In the genomic region with DNA sequence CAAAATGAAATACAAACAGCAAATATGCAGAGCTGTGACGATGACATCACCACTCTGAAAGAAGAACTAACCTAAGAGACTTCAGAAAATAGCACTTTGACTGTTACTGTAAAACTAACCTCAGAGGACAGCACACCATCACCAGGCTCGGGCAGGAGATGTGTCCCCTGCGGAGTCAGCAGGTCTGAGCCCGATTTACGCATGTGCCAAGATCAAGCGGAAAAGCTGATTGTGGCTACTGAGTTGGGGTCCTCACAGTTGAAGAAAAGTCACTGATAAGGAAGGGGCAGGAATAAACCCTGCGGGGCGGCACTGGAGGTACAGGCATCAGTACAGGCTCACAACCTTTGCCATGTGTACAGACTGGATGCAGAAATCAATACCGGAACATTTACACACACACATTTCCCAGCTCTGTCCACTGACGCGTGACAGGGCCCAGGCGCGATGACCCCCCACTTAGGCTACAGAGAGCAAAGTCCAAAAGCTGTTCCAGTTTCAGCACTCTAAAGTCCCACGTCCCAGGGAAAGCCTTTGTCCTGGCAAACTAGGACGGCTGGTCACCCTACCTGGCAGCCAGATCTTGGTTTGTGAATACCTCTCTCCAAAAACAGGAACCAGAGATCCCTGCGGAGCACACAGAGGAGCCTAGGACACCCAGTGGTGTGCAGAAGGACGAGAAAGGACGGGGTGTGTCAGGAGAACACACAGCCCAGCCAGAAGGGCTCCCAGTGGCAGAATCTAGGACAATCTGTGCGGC, we compare ENCODE assay signal across 16 cellular contexts. TPM values are rescaled to one million over a fixed set of nuclear protein-coding genes. Genes with fewer than 3 reads are reported as not detected.
DNase-seq lines count a peak whose midpoint lies in the region; ATAC-seq and TF ChIP-seq lines count a peak whose summit lies in the region.
"Had no signal": no experiment of that assay in that cellular context is flagged by ENCODE, and none has a peak within 500 bp of the region (broad histone marks: within the 10 kb centered on the region; RNA-seq: fewer than 3 reads in every experiment).

No MANE protein-coding gene starts in this region.

- H3K27me3 ChIP-seq in stomach = no peaks in the 10 kb centered on the region
- no peaks in the 10 kb centered on the region for H3K27me3 ChIP-seq in suprapubic skin
- H3K27me3 ChIP-seq: gastroesophageal sphincter had no signal

- H3K27ac ChIP-seq in SK-N-MC = peak overlapping the region; percentile 39; the same call in 1 of the 2 replicates
- H3K27ac ChIP-seq in stomach = peak overlapping the region; percentile 17 to 73 (median 49)
- no peak overlapping the region for H3K27ac ChIP-seq in suprapubic skin
- H3K27ac ChIP-seq: gastroesophageal sphincter had no signal

- TF ChIP-seq EP300 in stomach (IDR thresholded peaks at IDR 0.05) (no peak), suprapubic skin (IDR thresholded peaks at IDR 0.05) (no peak)

- H3K4me3 ChIP-seq in SK-N-MC = no peak overlapping the region
- no peak overlapping the region for H3K4me3 ChIP-seq in stomach
- no peak overlapping the region for H3K4me3 ChIP-seq in suprapubic skin
- H3K4me3 ChIP-seq: gastroesophageal sphincter had no signal

- peak; percentile 33 for ATAC-seq in Right ventricle myocardium inferior
- peak; percentile 19 for ATAC-seq in left colon
- ATAC-seq: activated CD4-positive, CD25-positive, alpha-beta regulatory T cell treated with anti-CD3 and anti-CD28 coated beads, Interleukin-2, amount 50 U/mL, for 24 hours; activated T-cell treated with anti-CD3 and anti-CD28 coated beads, Interleukin-2, amount 50 U/mL, for 4 hours had no signal

- H3K36me3 ChIP-seq in SK-N-MC (ENCODE audit: insufficient read depth, low read length) = peaks cover 19% of the 10 kb centered on the region; the same call in 1 of the 2 replicates
- peaks cover 0 to 10% (median 7%) of the 10 kb centered on the region in 4 donors for H3K36me3 ChIP-seq in stomach
- H3K36me3 ChIP-seq in suprapubic skin = no peaks in the 10 kb centered on the region

- DNase-seq in Right ventricle myocardium inferior (ENCODE audit: missing footprints) (no peak), cardiac septum (ENCODE audit: low spot score) (no peak), SK-N-MC (ENCODE audit: low read depth, low spot score) (no peak), left colon (no peak), stomach (peak; percentile 63), NCI-H510A (lab: John Stamatoyannopoulos, UW) (no peak), suprapubic skin (ENCODE audit: low spot score in 2 of 2) (no peak)
- no peak for DNase-seq in effector CD8-positive, alpha-beta T cell (lab: John Stamatoyannopoulos, UW)
- DNase-seq: activated T-cell treated with anti-CD3 and anti-CD28 coated beads, Interleukin-2, amount 50 U/mL, for 4 hours; DMS 273 treated with DMSO at 0.1 percent for 48 hours; GOT3; left cardiac atrium; NCI-H1105 treated with DMSO at 0.1 percent for 48 hours; NCI-H774 had no signal

- TF ChIP-seq POLR2A in stomach (IDR thresholded peaks at IDR 0.05) = no peak
- no peak for TF ChIP-seq POLR2A in suprapubic skin (IDR thresholded peaks at IDR 0.05)

- H3K4me1 ChIP-seq in stomach = peaks cover 10 to 25% (median 17%) of the 10 kb centered on the region in 4 donors
- peaks cover 9% of the 10 kb centered on the region for H3K4me1 ChIP-seq in suprapubic skin

- H3K9me3 ChIP-seq in SK-N-MC (ENCODE audit: low read depth, low read length) = no peaks in the 10 kb centered on the region
- H3K9me3 ChIP-seq in stomach = no peaks in the 10 kb centered on the region
- H3K9me3 ChIP-seq in suprapubic skin = no peaks in the 10 kb centered on the region
- H3K9me3 ChIP-seq: gastroesophageal sphincter had no signal

- TF ChIP-seq CTCF in stomach (IDR thresholded peaks at IDR 0.05) (no peak), suprapubic skin (IDR thresholded peaks at IDR 0.05) (no peak)

- 29 to 69% (median 47%) methylated on average over 19 of the region's 19 CpGs for WGBS in stomach, 5 donors
- WGBS in suprapubic skin = 93% methylated on average over 19 of the region's 19 CpGs

- no peak overlapping the region for H3K9ac ChIP-seq in SK-N-MC (ENCODE audit: insufficient read length)

- intact Hi-C loops in Right ventricle myocardium inferior (cut with DNase I) (no loop called here), cardiac septum (cut with DNase I) (no loop called here), left colon (cut with DNase I, micrococcal nuclease) (loop anchor here in 1 of 2 donors (10.0 kb wide), 1 partner anchor 179 kb away; no protein-coding TSS in a partner anchor), stomach (cut with DNase I; ENCODE audit: low total_unique reads) (loop anchor here (10.0 kb wide), 1 partner anchor 179 kb away; no protein-coding TSS in a partner anchor)

RNA-seq across cellular contexts. Expression of gene TRAP1, which starts 21.5 kb away (rescaled TPM):
- total RNA-seq in Right ventricle myocardium inferior = 134 TPM
- total RNA-seq in cardiac septum = 78.6 TPM
- total RNA-seq in left colon = 10 to 100 TPM; 71.2 to 98.5 TPM
- total RNA-seq in stomach = 100 to 1,000 TPM in 2 of 5 donors, 10 to 100 TPM in 3; 47.9 to 460 (median 96.6) TPM
- 10 to 100 TPM; 39.5 to 83.5 (median 71.2) TPM for polyA plus RNA-seq in stomach
- total RNA-seq in suprapubic skin = 100 to 1,000 TPM in 3 of 4 donors, 10 to 100 TPM in 1; 75.7 to 147 (median 116) TPM

RNA-seq across cellular contexts. Expression of gene DNASE1, which starts 41.3 kb away (rescaled TPM):
- 7.5 TPM for total RNA-seq in Right ventricle myocardium inferior
- total RNA-seq in cardiac septum = 6.9 TPM
- total RNA-seq in left colon = 10 to 100 TPM; 15.7 to 18.1 TPM
- total RNA-seq in stomach = 100 to 1,000 TPM in 1 of 5 donors, 10 to 100 TPM in 4; 35.2 to 128 (median 43.0) TPM
- 10 to 100 TPM; 10.4 to 25.7 (median 25.0) TPM for polyA plus RNA-seq in stomach
- total RNA-seq in suprapubic skin = 10 to 100 TPM; 11.0 to 32.7 (median 23.0) TPM
